Comparison of ENCODE assay signal across 1 cellular context in genomic region chr3:136250862-136251460, GRCh38.
A peak's percentile ranks its signal among the peaks of the same experiment; 100 is the strongest.
TF ChIP-seq lines count a peak whose summit lies in the region.

No MANE protein-coding gene starts in this region.

TF ChIP-seq in HepG2, 621 proteins besides CTCF, POLR2A, EP300 and RAD21 (continued from another document and continues in another):
- TF ChIP-seq ZNF280D (CRISPR knock-in tag; IDR thresholded peaks at IDR 0.05), result no peak; the same call in 1 of the 2 replicates
- TF ChIP-seq ZNF607 (CRISPR knock-in tag; IDR thresholded peaks at IDR 0.05; ENCODE audit: borderline replicate concordance), result peak; percentile 43; the same call in 1 of the 2 replicates
- TF ChIP-seq SIN3B (IDR thresholded peaks at IDR 0.05; ENCODE audit: low read length), result no peak
- no peak for TF ChIP-seq CEBPZ (IDR thresholded peaks at IDR 0.05; ENCODE audit: low read length)
- peak; percentile 44; the same call in 1 of the 2 replicates for TF ChIP-seq CSRNP2 (CRISPR knock-in tag; conservative IDR thresholded peaks at IDR 0.05; ENCODE audit: low read depth)
- peak; percentile 83 for TF ChIP-seq MXD3 (CRISPR knock-in tag; IDR thresholded peaks at IDR 0.05)
- no peak for TF ChIP-seq TCF7 (IDR thresholded peaks at IDR 0.05; ENCODE audit: low read depth)
- TF ChIP-seq ZNF441 (CRISPR knock-in tag; IDR thresholded peaks at IDR 0.05; ENCODE audit: borderline replicate concordance), result peak; percentile 89
- TF ChIP-seq GABPA (IDR thresholded peaks at IDR 0.05; ENCODE audit: low read depth, low read length), result no peak
- TF ChIP-seq GABPA (CRISPR knock-in tag; IDR thresholded peaks at IDR 0.05; ENCODE audit: low read depth), result no peak; the same call in 1 of the 2 replicates
- no peak for TF ChIP-seq LCORL (IDR thresholded peaks at IDR 0.05)
- TF ChIP-seq LCORL (CRISPR knock-in tag; IDR thresholded peaks at IDR 0.05), result no peak
- TF ChIP-seq ZMYM4 (CRISPR knock-in tag; IDR thresholded peaks at IDR 0.05), result peak; percentile 33; the same call in 1 of the 2 replicates
- TF ChIP-seq ARID4A (CRISPR knock-in tag; IDR thresholded peaks at IDR 0.05; ENCODE audit: borderline replicate concordance), result no peak
- no peak for TF ChIP-seq CHCHD3 (CRISPR knock-in tag; IDR thresholded peaks at IDR 0.05)
- no peak for TF ChIP-seq SIX1 (CRISPR knock-in tag; IDR thresholded peaks at IDR 0.05; ENCODE audit: borderline replicate concordance)
- TF ChIP-seq ZNF547 (CRISPR knock-in tag; IDR thresholded peaks at IDR 0.05), result peak; percentile 7; the same call in 1 of the 2 replicates
- 0 out of 2 replicates have a peak, but pooled peaks have one; percentile 11 for TF ChIP-seq ZNF7 (CRISPR knock-in tag; IDR thresholded peaks at IDR 0.05)
- no peak; the same call in 1 of the 2 replicates for TF ChIP-seq ZNF350 (CRISPR knock-in tag; IDR thresholded peaks at IDR 0.05; ENCODE audit: borderline replicate concordance, low read depth)
- no peak for TF ChIP-seq MBNL3 (CRISPR knock-in tag; conservative IDR thresholded peaks at IDR 0.05)
- no peak; the same call in 1 of the 2 replicates for TF ChIP-seq ZNF746 (CRISPR knock-in tag; IDR thresholded peaks at IDR 0.05)
- TF ChIP-seq PRDM10 (CRISPR knock-in tag; IDR thresholded peaks at IDR 0.05; ENCODE audit: low read depth), result peak; percentile 89
- TF ChIP-seq NRL (CRISPR knock-in tag; IDR thresholded peaks at IDR 0.05; ENCODE audit: borderline replicate concordance), result peak; percentile 96
- TF ChIP-seq ZNF703 (CRISPR knock-in tag; IDR thresholded peaks at IDR 0.05; ENCODE audit: borderline replicate concordance), result no peak; the same call in 1 of the 2 replicates
- peak; percentile 85 for TF ChIP-seq ZBTB26 (CRISPR knock-in tag; IDR thresholded peaks at IDR 0.05; ENCODE audit: borderline replicate concordance)
- 0 out of 2 replicates have a peak, but pooled peaks have one; percentile 51 for TF ChIP-seq ZNF576 (CRISPR knock-in tag; IDR thresholded peaks at IDR 0.05)
- TF ChIP-seq TRAFD1 (CRISPR knock-in tag; IDR thresholded peaks at IDR 0.05; ENCODE audit: borderline replicate concordance), result no peak
